In the genomic region with DNA sequence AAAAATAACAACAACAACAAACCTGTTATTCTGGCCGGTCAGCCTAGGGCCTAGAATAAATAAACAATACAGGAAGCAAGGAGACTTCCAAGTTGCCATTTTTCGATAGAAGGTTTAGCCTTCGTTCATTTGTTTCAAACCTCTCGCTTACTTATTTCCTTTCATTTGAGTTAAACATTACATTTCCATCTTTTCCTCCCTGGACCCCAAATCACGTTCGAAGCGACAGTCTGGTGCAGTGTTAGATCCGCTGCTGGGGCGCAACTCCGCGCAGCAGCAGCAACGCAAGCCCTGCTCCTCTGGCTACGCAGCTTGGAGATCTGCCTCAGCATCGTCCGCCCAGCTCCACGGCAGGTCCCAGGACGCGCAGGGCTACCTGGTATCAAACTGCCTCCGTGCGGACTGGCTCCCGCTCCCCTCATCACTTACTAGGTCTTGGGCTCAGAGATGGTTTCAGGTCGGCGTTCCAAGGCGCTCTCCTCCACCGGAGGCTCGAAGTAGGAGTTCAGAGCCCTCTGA, we compare ENCODE assay signal across 8 cellular contexts. TPM values are rescaled to one million over a fixed set of nuclear protein-coding genes. Genes with fewer than 3 reads are reported as not detected.
A peak's percentile ranks its signal among the peaks of the same experiment; 100 is the strongest.
DNase-seq lines count a peak whose midpoint lies in the region; ATAC-seq lines count a peak whose summit lies in the region.

No MANE protein-coding gene starts in this region.

- DNase-seq in activated CD4-positive, CD25-positive, alpha-beta regulatory T cell treated with anti-CD3 and anti-CD28 coated beads, Interleukin-2, amount 50 U/mL, for 72 hours, result no peak
- DNase-seq in NCI-H69 (lab: John Stamatoyannopoulos, UW) (peak; percentile 83), anterior cingulate cortex (lab: John Stamatoyannopoulos, UW) (peak in 36 of 58 donors; percentile 22 to 74 (median 53)), hippocampal formation (lab: John Stamatoyannopoulos, UW) (peak; percentile 30 to 55), skeletal muscle cell (ENCODE audit: low read depth) (no peak), SK-N-DZ (ENCODE audit: low spot score) (no peak)

- H3K4me3 ChIP-seq in skeletal muscle cell (ENCODE audit: low read depth, low read length), result peak overlapping the region; percentile 100

- ATAC-seq in activated CD4-positive, CD25-positive, alpha-beta regulatory T cell treated with anti-CD3 and anti-CD28 coated beads, Interleukin-2, amount 50 U/mL, for 24 hours, result peak; percentile 30 to 38
- ATAC-seq in HG02798 (IDR thresholded peaks at IDR 0.05; ENCODE audit: poor library complexity, unreplicated experiment), result peak; percentile 39

RNA-seq across cellular contexts. Expression of gene TDP2, which starts 0.5 kb away (rescaled TPM):
- polyA plus RNA-seq in SK-N-DZ (2014; cell fraction: cytosol; rRNA removed), result 9.7 and 14.9 TPM in 2 replicates
- polyA plus RNA-seq in SK-N-DZ (2014; cell fraction: nucleus; rRNA removed), result 17.3 and 25.1 TPM in 2 replicates

RNA-seq across cellular contexts. Expression of gene ACOT13, which starts 0.7 kb away (rescaled TPM):
- 6.0 and 8.5 TPM in 2 replicates for polyA plus RNA-seq in SK-N-DZ (2014; cell fraction: cytosol; rRNA removed)
- polyA plus RNA-seq in SK-N-DZ (2014; cell fraction: nucleus; rRNA removed), result 5.0 and 6.4 TPM in 2 replicates

RNA-seq across cellular contexts. Expression of gene KIAA0319, which starts 20.2 kb away (rescaled TPM):
- 0.13 and 0.36 TPM in 2 replicates for polyA plus RNA-seq in SK-N-DZ (2014; cell fraction: cytosol; rRNA removed)
- 0.07 and 0.21 TPM in 2 replicates for polyA plus RNA-seq in SK-N-DZ (2014; cell fraction: nucleus; rRNA removed)

RNA-seq across cellular contexts. Expression of gene C6orf62, which starts 52.8 kb away (rescaled TPM):
- polyA plus RNA-seq in SK-N-DZ (2014; cell fraction: cytosol; rRNA removed), result 55.7 and 73.1 TPM in 2 replicates
- polyA plus RNA-seq in SK-N-DZ (2014; cell fraction: nucleus; rRNA removed), result 39.2 and 41.6 TPM in 2 replicates

Comparison
In these comparisons a context has a peak if more than half of its experiments do, and no peak if none do; other contexts are left out.
1. DNase-seq: peak in NCI-H69 (single experiment), anterior cingulate cortex (36 of 58) and hippocampal formation (2 of 2); none in activated CD4-positive, CD25-positive, alpha-beta regulatory T cell treated with anti-CD3 and anti-CD28 coated beads, Interleukin-2, amount 50 U/mL, for 72 hours (single experiment), skeletal muscle cell (single experiment) and SK-N-DZ (single experiment).